In genomic region chr4:92014060-92014459, GRCh38 we compare ENCODE assay signal across 18 cellular contexts.
DNase-seq lines count a peak whose midpoint lies in the region; ATAC-seq, FAIRE-seq and TF ChIP-seq lines count a peak whose summit lies in the region.
"Had no signal": no experiment of that assay in that cellular context is flagged by ENCODE, and none has a peak within 500 bp of the region (broad histone marks: within the 10 kb centered on the region; RNA-seq: fewer than 3 reads in every experiment).

No MANE protein-coding gene starts in this region.

- H3K36me3 ChIP-seq in body of pancreas (replicated peaks in 1 of 2; ENCODE audit: insufficient read depth in 1 of 2, low read depth in 2 of 2): no peaks in the 10 kb centered on the region
- H3K36me3 ChIP-seq in HepG2 (replicated peaks in 1 of 2; ENCODE audit: control insufficient read depth in 1 of 2, insufficient read depth in 2 of 2, low read length in 2 of 2): no peaks in the 10 kb centered on the region
- H3K36me3 ChIP-seq in psoas muscle (ENCODE audit: insufficient read depth in 1 of 2, low read depth in 1 of 2): no peaks in the 10 kb centered on the region
- H3K36me3 ChIP-seq: BLaER1 treated with 17β-estradiol and CSF1 and Interleukin-3, amounts not matched to agents 10 nM and 100 nM had no signal

- intact Hi-C loops in body of pancreas (cut with DNase I): no loop called here
- intact Hi-C loops in HepG2 (cut with micrococcal nuclease; ENCODE audit: unreplicated experiment): no loop called here
- intact Hi-C loops in activated naive CD4-positive, alpha-beta T cell treated with anti-CD3 and anti-CD28 coated beads for 36 hours (cut with micrococcal nuclease): no loop called here
- intact Hi-C loops in psoas muscle (cut with DNase I): no loop called here
- intact Hi-C loops in sciatic nerve (cut with DNase I): no loop called here

- no peak overlapping the region for H2AFZ ChIP-seq in HepG2 (ENCODE audit: low read length)
- H2AFZ ChIP-seq: GM23248 had no signal

- CTCF ChIA-PET in HepG2 (lab: Yijun Ruan, JAX; ENCODE audit: low intra/inter-chr PET ratio, low total read pairs): no interaction called here
- CTCF ChIA-PET in activated naive CD4-positive, alpha-beta T cell treated with anti-CD3 and anti-CD28 coated beads for 36 hours (lab: Charles Lee): no interaction called here

- no peak for TF ChIP-seq EP300 in HepG2 (IDR thresholded peaks at IDR 0.05; ENCODE audit: low read depth in 2 of 2, low read length in 2 of 2)
- no peak for TF ChIP-seq EP300 in HepG2 (CRISPR knock-in tag; IDR thresholded peaks at IDR 0.05; ENCODE audit: borderline replicate concordance)

- no peaks in the 10 kb centered on the region for H3K4me1 Mint-ChIP-seq in activated naive CD4-positive, alpha-beta T cell treated with anti-CD3 and anti-CD28 coated beads for 36 hours (ENCODE audit: low read depth)
- H3K4me1 Mint-ChIP-seq: CD8-positive, alpha-beta memory T cell had no signal

- H3K36me3 Mint-ChIP-seq in activated naive CD4-positive, alpha-beta T cell treated with anti-CD3 and anti-CD28 coated beads for 36 hours (ENCODE audit: low read depth): no peaks in the 10 kb centered on the region
- H3K36me3 Mint-ChIP-seq: CD8-positive, alpha-beta memory T cell had no signal

- FAIRE-seq in HepG2 (lab: Jason Lieb, UNC): no peak
- FAIRE-seq: G401.6 had no signal

- peak overlapping the region in 1 of 4 donors; percentile 11 for H3K27ac ChIP-seq in body of pancreas
- no peak overlapping the region for H3K27ac ChIP-seq in HepG2 (ENCODE audit: extremely low read length, insufficient read depth, low read length)
- H3K27ac ChIP-seq in psoas muscle: no peak overlapping the region
- H3K27ac ChIP-seq: BLaER1 treated with 17β-estradiol and CSF1 and Interleukin-3, amounts not matched to agents 10 nM and 100 nM; GM23248 had no signal

- no peaks in the 10 kb centered on the region for H3K9me3 ChIP-seq in body of pancreas
- no peaks in the 10 kb centered on the region for H3K9me3 ChIP-seq in HepG2 (ENCODE audit: low read length)
- H3K9me3 ChIP-seq in psoas muscle: no peaks in the 10 kb centered on the region

- no peak overlapping the region for H3K27ac Mint-ChIP-seq in activated naive CD4-positive, alpha-beta T cell treated with anti-CD3 and anti-CD28 coated beads for 36 hours
- H3K27ac Mint-ChIP-seq: CD8-positive, alpha-beta memory T cell had no signal

- peaks cover 13% of the 10 kb centered on the region for H3K4me1 ChIP-seq in body of pancreas
- peaks cover 8% of the 10 kb centered on the region for H3K4me1 ChIP-seq in HepG2 (ENCODE audit: insufficient read depth, low read length)
- H3K4me1 ChIP-seq in psoas muscle: no peaks in the 10 kb centered on the region
- H3K4me1 ChIP-seq: BLaER1 treated with 17β-estradiol and CSF1 and Interleukin-3, amounts not matched to agents 10 nM and 100 nM had no signal

- no peak overlapping the region for H3K4me3 ChIP-seq in body of pancreas
- H3K4me3 ChIP-seq in HepG2 (replicated peaks in 1 of 3; ENCODE audit: insufficient read depth in 1 of 3, low read depth in 2 of 3, low read length in 3 of 3): no peak overlapping the region
- no peak overlapping the region for H3K4me3 ChIP-seq in psoas muscle
- H3K4me3 ChIP-seq: BLaER1 treated with 17β-estradiol and CSF1 and Interleukin-3, amounts not matched to agents 10 nM and 100 nM; GM23248 had no signal

- POLR2A ChIA-PET in HepG2 (lab: Yijun Ruan, JAX): no interaction called here

- no peak overlapping the region for H3K9ac ChIP-seq in HepG2 (ENCODE audit: insufficient read depth, low read depth, low read length)
- H3K9ac ChIP-seq: BLaER1 treated with 17β-estradiol and CSF1 and Interleukin-3, amounts not matched to agents 10 nM and 100 nM; GM23248 had no signal

- no peaks in the 10 kb centered on the region for H3K79me2 ChIP-seq in HepG2 (ENCODE audit: insufficient read depth, low read length)

- 20 to 23% methylated on average over 3 of the region's 3 CpGs for WGBS in body of pancreas, 2 donors
- WGBS in HepG2 (ENCODE audit: low lambda C conversion rate): 0% methylated on average over 3 of the region's 3 CpGs
- WGBS in psoas muscle, 3 donors: 83 to 85% (median 85%) methylated on average over 3 of the region's 3 CpGs

- TF ChIP-seq RAD21 in HepG2 (CRISPR knock-in tag; IDR thresholded peaks at IDR 0.05): no peak

- no peak overlapping the region for H3K4me2 ChIP-seq in HepG2 (ENCODE audit: low read depth, low read length)
- H3K4me2 ChIP-seq: BLaER1 treated with 17β-estradiol and CSF1 and Interleukin-3, amounts not matched to agents 10 nM and 100 nM had no signal

- TF ChIP-seq CTCF in body of pancreas (IDR thresholded peaks at IDR 0.05) (no peak), HepG2 (CRISPR knock-in tag; IDR thresholded peaks at IDR 0.05) (no peak), psoas muscle (IDR thresholded peaks at IDR 0.05) (no peak)

- BruUV-seq in HepG2 (replicated peaks; lab: Mats Ljungman, UMichigan): no TSS peak

- H4K20me1 ChIP-seq in HepG2 (ENCODE audit: insufficient read depth, low read length): no peaks in the 10 kb centered on the region
- H4K20me1 ChIP-seq: BLaER1 treated with 17β-estradiol and CSF1 and Interleukin-3, amounts not matched to agents 10 nM and 100 nM had no signal

- H3K9me3 Mint-ChIP-seq in activated naive CD4-positive, alpha-beta T cell treated with anti-CD3 and anti-CD28 coated beads for 36 hours: peaks cover 6% of the 10 kb centered on the region

- no peak for TF ChIP-seq POLR2A in body of pancreas (IDR thresholded peaks at IDR 0.05)
- no peak for TF ChIP-seq POLR2A in HepG2 (IDR thresholded peaks at IDR 0.05; ENCODE audit: insufficient read depth in 1 of 2, low read depth in 2 of 2, low read length in 2 of 2)

- ATAC-seq in body of pancreas: peak; percentile 65
- no peak for ATAC-seq in HepG2
- ATAC-seq in GM19035 (IDR thresholded peaks at IDR 0.05; ENCODE audit: unreplicated experiment): no peak
- ATAC-seq in psoas muscle: no peak
- no peak for ATAC-seq in sciatic nerve

- DNase-seq in SIG-M5 treated with dmso at 0.1 percent for 504 hours (lab: John Stamatoyannopoulos, UW; ENCODE audit: unreplicated experiment) (peak; percentile 0), SIG-M5 (lab: John Stamatoyannopoulos, UW) (no peak), body of pancreas (peak in 1 of 4 donors; percentile 10), HepG2 (ENCODE audit: low spot score) (peak; percentile 1), psoas muscle (no peak), sciatic nerve (ENCODE audit: low spot score) (no peak)
- no peak for DNase-seq in activated naive CD4-positive, alpha-beta T cell treated with anti-CD3 and anti-CD28 coated beads for 36 hours
- DNase-seq: CD8-positive, alpha-beta memory T cell; DND-41; GM23248; NCI-H1417 treated with DMSO at 0.1 percent for 48 hours; NCI-H2029; NCI-H2171; NCI-H446; NK-92 treated with Interleukin-12 subunit alpha and Interleukin-12 subunit beta, amount 100 ng/mL, for 24 hours had no signal

- no peaks in the 10 kb centered on the region for H3K27me3 Mint-ChIP-seq in activated naive CD4-positive, alpha-beta T cell treated with anti-CD3 and anti-CD28 coated beads for 36 hours (ENCODE audit: low read depth)

- in situ Hi-C loops in HepG2 (cut with HindIII; ENCODE audit: extremely low pct_ligation_motif_present, low pct_unique_long_range_greater_than_20kb): no loop called here

- H3K4me3 Mint-ChIP-seq in activated naive CD4-positive, alpha-beta T cell treated with anti-CD3 and anti-CD28 coated beads for 36 hours: no peak overlapping the region
- H3K4me3 Mint-ChIP-seq: CD8-positive, alpha-beta memory T cell had no signal

- H3K27me3 ChIP-seq in body of pancreas (no peaks in the 10 kb centered on the region), HepG2 (ENCODE audit: control insufficient read depth in 1 of 2, insufficient read depth in 2 of 2, low read length in 2 of 2) (no peaks in the 10 kb centered on the region), psoas muscle (ENCODE audit: insufficient read depth in 3 of 3, low read length in 2 of 3) (no peaks in the 10 kb centered on the region)
- H3K27me3 ChIP-seq: BLaER1 treated with 17β-estradiol and CSF1 and Interleukin-3, amounts not matched to agents 10 nM and 100 nM had no signal

TF ChIP-seq in HepG2, 621 proteins besides CTCF, POLR2A, EP300 and RAD21:
- TF ChIP-seq CEBPB (IDR thresholded peaks at IDR 0.05; ENCODE audit: borderline replicate concordance, low read depth, low read length) (peak; percentile 95), CEBPG (CRISPR knock-in tag; IDR thresholded peaks at IDR 0.05) (peak; percentile 75), SSRP1 (CRISPR knock-in tag; IDR thresholded peaks at IDR 0.05) (no peak)
TF ChIP-seq in HepG2: peak in this region for 2.

Comparison
In these comparisons a context has a peak if more than half of its experiments do, and no peak if none do; other contexts are left out.
1. DNase-seq: peak in SIG-M5 treated with dmso at 0.1 percent for 504 hours (single experiment) and HepG2 (single experiment); none in SIG-M5 (single experiment), activated naive CD4-positive, alpha-beta T cell treated with anti-CD3 and anti-CD28 coated beads for 36 hours (single experiment), psoas muscle (0 of 2) and sciatic nerve (single experiment).